In the genomic region with DNA sequence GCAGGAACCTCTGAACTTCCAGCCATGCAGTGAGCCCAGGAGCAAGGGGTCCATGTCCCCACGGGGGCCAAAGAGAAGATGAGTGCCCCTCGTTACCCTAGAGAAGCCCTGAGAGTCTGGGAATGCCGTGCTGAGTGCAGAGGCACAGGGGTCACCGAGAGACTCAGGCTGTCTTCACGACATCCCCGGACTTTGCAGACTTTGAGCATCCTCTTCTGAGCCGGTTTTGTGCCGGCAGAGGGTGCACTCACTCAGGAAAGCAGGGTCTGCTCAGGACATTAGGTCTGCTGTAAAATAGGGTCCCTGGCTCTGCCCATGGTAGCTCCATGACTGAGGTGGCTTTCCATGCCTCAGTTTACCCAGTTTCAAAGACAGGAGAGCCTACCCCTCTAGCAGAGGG, we compare ENCODE assay signal across 33 cellular contexts.
DNase-seq lines count a peak whose midpoint lies in the region; ATAC-seq, FAIRE-seq and TF ChIP-seq lines count a peak whose summit lies in the region.
"Had no signal": no experiment of that assay in that cellular context is flagged by ENCODE, and none has a peak within 500 bp of the region (broad histone marks: within the 10 kb centered on the region; RNA-seq: fewer than 3 reads in every experiment).

No MANE protein-coding gene starts in this region.

- no peak for TF ChIP-seq EP300 in K562 (IDR thresholded peaks at IDR 0.05; ENCODE audit: low read length)

- H4K20me1 ChIP-seq in HCT116 (ENCODE audit: insufficient read depth) (no peaks in the 10 kb centered on the region), K562 (replicated peaks; ENCODE audit: control insufficient read depth, insufficient read depth, low read length) (no peaks in the 10 kb centered on the region)

- WGBS in K562 (ENCODE audit: insufficient coverage, low coverage, missing lambda C conversion rate), result 0% methylated on average over 7 of the region's 8 CpGs

- no peaks in the 10 kb centered on the region for H3K9me1 ChIP-seq in K562 (ENCODE audit: control insufficient read depth, insufficient read depth, low read length)

- H3K27me3 ChIP-seq in AG04450 (ENCODE audit: control insufficient read depth, insufficient read depth, low read length) (no peaks in the 10 kb centered on the region), HCT116 (ENCODE audit: insufficient read depth, low read length) (no peaks in the 10 kb centered on the region), K562 (ENCODE audit: control insufficient read depth in 2 of 2, insufficient read depth in 2 of 2, low read length in 2 of 2) (no peaks in the 10 kb centered on the region; a peak in 1 of 5 replicates)
- H3K27me3 ChIP-seq: gastrocnemius medialis, hepatocyte, transverse colon had no signal

- H3K9me3 ChIP-seq in AG04450 (ENCODE audit: control insufficient read depth, insufficient read depth, low read length), result no peaks in the 10 kb centered on the region
- H3K9me3 ChIP-seq in HCT116 (ENCODE audit: control insufficient read depth in 1 of 2, insufficient read depth in 1 of 2, low read depth in 1 of 2, low read length in 2 of 2), result no peaks in the 10 kb centered on the region
- H3K9me3 ChIP-seq in K562 (replicated peaks; ENCODE audit: control insufficient read depth, insufficient read depth, low read depth, low read length), result no peaks in the 10 kb centered on the region
- H3K9me3 ChIP-seq: esophagus muscularis mucosa, gastrocnemius medialis, transverse colon had no signal

- H3K79me2 ChIP-seq in HCT116 (ENCODE audit: insufficient read depth, low read length) (no peaks in the 10 kb centered on the region), K562 (ENCODE audit: control insufficient read depth, insufficient read depth, low read length) (no peaks in the 10 kb centered on the region)
- H3K79me2 ChIP-seq: hepatocyte had no signal

- no peaks in the 10 kb centered on the region for H3K36me3 Mint-ChIP-seq in progenitor cell of endocrine pancreas (ENCODE audit: insufficient read depth)
- H3K36me3 Mint-ChIP-seq: activated naive CD8-positive, alpha-beta T cell treated with anti-CD3 and anti-CD28 coated beads, Interleukin-2, amount 10 ng/mL, durations not matched to agents 7 days and 5 days; CD4-positive, CD25-positive, alpha-beta regulatory T cell; mesothelial cell of epicardium had no signal

- BruUV-seq in HCT116 (replicated peaks; lab: Mats Ljungman, UMichigan) (no TSS peak), K562 (replicated peaks; lab: Mats Ljungman, UMichigan) (no TSS peak)

- no peak overlapping the region for H3K27ac Mint-ChIP-seq in progenitor cell of endocrine pancreas
- H3K27ac Mint-ChIP-seq: activated B cell treated with CpG ODN at 0.5 μM for 24 hours; activated naive CD8-positive, alpha-beta T cell treated with anti-CD3 and anti-CD28 coated beads, Interleukin-2, amount 10 ng/mL, durations not matched to agents 7 days and 5 days; activated T-cell treated with anti-CD3 and anti-CD28 coated beads, Interleukin-2, amount 50 U/mL, for 24 hours; CD4-positive, CD25-positive, alpha-beta regulatory T cell; dendritic cell treated with granulocyte-macrophage colony-stimulating factor and Interleukin-4, amounts not matched to agents 40 ng/mL and 50 ng/mL, for 4 days; mesothelial cell of epicardium had no signal

- TF ChIP-seq RAD21 in HCT116 (IDR thresholded peaks at IDR 0.05; ENCODE audit: low read depth) (0 out of 2 replicates have a peak, but pooled peaks have one; percentile 20), K562 (CRISPR knock-in tag; conservative IDR thresholded peaks at IDR 0.05 in 1 of 2, IDR thresholded peaks at IDR 0.05 in 1 of 2) (peak in 1 of 2 experiments; percentile 28; a peak in 1 of 4 replicates)

- ATAC-seq in HCT116 (peak; percentile 52; the same call in 1 of the 2 replicates), K562 (peak; percentile 78), GM18511 (IDR thresholded peaks at IDR 0.05; ENCODE audit: unreplicated experiment) (no peak), HG02981 (IDR thresholded peaks at IDR 0.05; ENCODE audit: unreplicated experiment) (no peak)
- ATAC-seq: gastrocnemius medialis had no signal

- H2AFZ ChIP-seq in HCT116 (ENCODE audit: low read depth, low read length, poor library complexity, severe bottlenecking) (no peak overlapping the region), K562 (ENCODE audit: low read depth, low read length) (no peak overlapping the region)
- H2AFZ ChIP-seq: hepatocyte had no signal

- POLR2A ChIA-PET in AG04450 (lab: Yijun Ruan, JAX) (no interaction called here), HCT116 (lab: Charles Lee) (no interaction called here), K562 (lab: Yijun Ruan, JAX) (no interaction called here)

- RAD21 ChIA-PET in HCT116 (lab: Charles Lee; ENCODE audit: low non-redundant PET in 1 of 2, low total read pairs in 2 of 2, uncharacterized antibody in 2 of 2, unreplicated experiment in 2 of 2), result no interaction called here

- H3K36me3 ChIP-seq in HCT116 (ENCODE audit: control insufficient read depth in 1 of 2, insufficient read depth in 2 of 2, low read length in 2 of 2), result no peaks in the 10 kb centered on the region
- no peaks in the 10 kb centered on the region for H3K36me3 ChIP-seq in K562 (ENCODE audit: control insufficient read depth, insufficient read depth, low read length)
- H3K36me3 ChIP-seq: esophagus muscularis mucosa, gastrocnemius medialis, transverse colon had no signal

- DNase-seq in AG04450 (ENCODE audit: low read depth, low spot score) (no peak), HCT116 (ENCODE audit: low read depth, low spot score) (no peak), K562 (ENCODE audit: extremely low read depth in 1 of 4, low spot score in 3 of 4) (peak in 3 of 4 experiments; percentile 12 to 18 (median 17)), globus pallidus (ENCODE audit: low spot score) (peak; percentile 32), progenitor cell of endocrine pancreas (ENCODE audit: low spot score, unreplicated experiment) (no peak), germinal center (ENCODE audit: low spot score) (no peak)
- DNase-seq: activated B cell treated with CpG ODN at 0.5 μM for 24 hours; activated CD4-positive, alpha-beta T cell treated with anti-CD3 and anti-CD28 coated beads, Interleukin-2, amount 50 U/mL, for 1 hour; activated gamma-delta T cell treated with Interleukin-2 at 50 U/mL for 16 hours; activated naive CD8-positive, alpha-beta T cell treated with anti-CD3 and anti-CD28 coated beads, Interleukin-2, amount 10 ng/mL, durations not matched to agents 7 days and 5 days; activated T-cell treated with anti-CD3 and anti-CD28 coated beads, Interleukin-2, amount 50 U/mL, for 24 hours; aorta; Calu3; CD4-positive, CD25-positive, alpha-beta regulatory T cell; central memory CD4-positive, alpha-beta T cell; gastrocnemius medialis; GOT3; KBM-7; kidney glomerular epithelial cell; NCI-H187; NCI-H526; stimulated activated CD4-positive, alpha-beta T cell treated with anti-CD3 and anti-CD28 coated beads, Interleukin-15, amount 100 ng/mL, for 24 hours; stimulated activated CD4-positive, alpha-beta T cell treated with anti-CD3 and anti-CD28 coated beads, Interleukin-4, amount 100 ng/mL, for 4 hours; SW 1271; T-helper 9 cell; transverse colon had no signal

- in situ Hi-C loops in K562 (cut with MboI), result no loop called here

- intact Hi-C loops in HCT116 (cut with micrococcal nuclease) (no loop called here), K562 (cut with micrococcal nuclease) (loop anchor here (10.0 kb wide), 2 partner anchors 108 to 268 kb away; no protein-coding TSS in a partner anchor)

- FAIRE-seq in K562 (lab: Jason Lieb, UNC), result no peak
- FAIRE-seq: RCC 7860 had no signal

- no peak overlapping the region for H3K4me2 ChIP-seq in HCT116 (ENCODE audit: low read length)
- no peak overlapping the region for H3K4me2 ChIP-seq in K562 (ENCODE audit: insufficient read depth, low read length)
- H3K4me2 ChIP-seq: hepatocyte had no signal

- peaks cover 8% of the 10 kb centered on the region for H3K9me3 Mint-ChIP-seq in progenitor cell of endocrine pancreas (ENCODE audit: low read depth)
- H3K9me3 Mint-ChIP-seq: activated naive CD8-positive, alpha-beta T cell treated with anti-CD3 and anti-CD28 coated beads, Interleukin-2, amount 10 ng/mL, durations not matched to agents 7 days and 5 days; activated T-cell treated with anti-CD3 and anti-CD28 coated beads, Interleukin-2, amount 50 U/mL, for 24 hours; CD4-positive, CD25-positive, alpha-beta regulatory T cell; dendritic cell treated with granulocyte-macrophage colony-stimulating factor and Interleukin-4, amounts not matched to agents 40 ng/mL and 50 ng/mL, for 4 days had no signal

- CTCF ChIA-PET in AG04450 (lab: Charles Lee), result no interaction called here
- CTCF ChIA-PET in HCT116 (lab: Charles Lee), result no interaction called here
- CTCF ChIA-PET in K562 (lab: Yijun Ruan, JAX; ENCODE audit: low intra/inter-chr PET ratio), result no interaction called here

- no peaks in the 10 kb centered on the region for H3K9me2 ChIP-seq in HCT116 (ENCODE audit: insufficient read depth)

- no peak overlapping the region for H3K4me3 ChIP-seq in AG04450 (ENCODE audit: low read depth, low read length)
- H3K4me3 ChIP-seq in HCT116 (replicated peaks in 1 of 2; ENCODE audit: low read depth in 1 of 2, low read length in 2 of 2), result no peak overlapping the region
- no peak overlapping the region for H3K4me3 ChIP-seq in K562
- H3K4me3 ChIP-seq: esophagus muscularis mucosa, gastrocnemius medialis, hepatocyte, transverse colon had no signal

- no peaks in the 10 kb centered on the region for H3K4me1 Mint-ChIP-seq in progenitor cell of endocrine pancreas (ENCODE audit: low read depth)
- H3K4me1 Mint-ChIP-seq: activated B cell treated with CpG ODN at 0.5 μM for 24 hours; CD4-positive, CD25-positive, alpha-beta regulatory T cell had no signal

- H3K27ac ChIP-seq in AG04450 (ENCODE audit: low read depth, low read length), result no peak overlapping the region
- H3K27ac ChIP-seq in HCT116 (ENCODE audit: low read depth, low read length), result no peak overlapping the region
- H3K27ac ChIP-seq in K562 (ENCODE audit: extremely low read depth, low read depth, low read length), result no peak overlapping the region
- H3K27ac ChIP-seq: esophagus muscularis mucosa, gastrocnemius medialis, hepatocyte, transverse colon had no signal

- TF ChIP-seq CTCF in AG04450 (IDR thresholded peaks at IDR 0.05; ENCODE audit: low read depth, low read length), result peak; percentile 12; the same call in 1 of the 2 replicates
- TF ChIP-seq CTCF in HCT116 (IDR thresholded peaks at IDR 0.05 in 2 of 3, conservative IDR thresholded peaks at IDR 0.05 in 1 of 3; ENCODE audit: borderline replicate concordance in 1 of 3, insufficient read depth in 1 of 3, low read depth in 2 of 3, low read length in 2 of 3), result 0 out of 6 replicates have a peak, but pooled peaks of 2 of the 3 experiments have one; percentile 13 to 16
- peak; percentile 40 to 49 (median 43) for TF ChIP-seq CTCF in K562 (IDR thresholded peaks at IDR 0.05 in 2 of 3, conservative IDR thresholded peaks at IDR 0.05 in 1 of 3; ENCODE audit: insufficient read depth in 2 of 3, low read depth in 1 of 3, low read length in 3 of 3)
- no peak for TF ChIP-seq CTCF in progenitor cell of endocrine pancreas (IDR thresholded peaks at IDR 0.05; ENCODE audit: unreplicated experiment)

- H3K27me3 Mint-ChIP-seq in progenitor cell of endocrine pancreas, result peaks cover 26% of the 10 kb centered on the region
- H3K27me3 Mint-ChIP-seq: activated B cell treated with CpG ODN at 0.5 μM for 24 hours; activated naive CD8-positive, alpha-beta T cell treated with anti-CD3 and anti-CD28 coated beads, Interleukin-2, amount 10 ng/mL, durations not matched to agents 7 days and 5 days; CD4-positive, CD25-positive, alpha-beta regulatory T cell; dendritic cell treated with granulocyte-macrophage colony-stimulating factor and Interleukin-4, amounts not matched to agents 40 ng/mL and 50 ng/mL, for 4 days had no signal

- H3K9ac ChIP-seq in HCT116 (ENCODE audit: low read length) (no peak overlapping the region), K562 (ENCODE audit: insufficient read depth in 1 of 2, low read depth in 2 of 2, low read length in 2 of 2) (no peak overlapping the region)

- H3K4me3 Mint-ChIP-seq in progenitor cell of endocrine pancreas (ENCODE audit: low read depth), result no peak overlapping the region
- H3K4me3 Mint-ChIP-seq: activated B cell treated with CpG ODN at 0.5 μM for 24 hours; activated naive CD8-positive, alpha-beta T cell treated with anti-CD3 and anti-CD28 coated beads, Interleukin-2, amount 10 ng/mL, durations not matched to agents 7 days and 5 days; activated T-cell treated with anti-CD3 and anti-CD28 coated beads, Interleukin-2, amount 50 U/mL, for 24 hours; CD4-positive, CD25-positive, alpha-beta regulatory T cell; dendritic cell treated with granulocyte-macrophage colony-stimulating factor and Interleukin-4, amounts not matched to agents 40 ng/mL and 50 ng/mL, for 4 days; mesothelial cell of epicardium had no signal

- H3K4me1 ChIP-seq in HCT116 (ENCODE audit: control insufficient read depth in 1 of 2, insufficient read depth in 2 of 2, low read length in 2 of 2), result no peaks in the 10 kb centered on the region
- no peaks in the 10 kb centered on the region for H3K4me1 ChIP-seq in K562 (replicated peaks in 1 of 2; ENCODE audit: control insufficient read depth in 2 of 2, insufficient read depth in 2 of 2, low read length in 2 of 2)
- H3K4me1 ChIP-seq: esophagus muscularis mucosa, gastrocnemius medialis, transverse colon had no signal

- TF ChIP-seq POLR2A in HCT116 (IDR thresholded peaks at IDR 0.05; ENCODE audit: borderline replicate concordance, extremely low read depth, insufficient read depth, insufficient read length) (no peak), K562 (conservative IDR thresholded peaks at IDR 0.05) (no peak)

Comparison
In these comparisons a context has a peak if more than half of its experiments do, and no peak if none do; other contexts are left out.
1. DNase-seq: peak in K562 (3 of 4) and globus pallidus (single experiment); none in AG04450 (single experiment), HCT116 (single experiment), progenitor cell of endocrine pancreas (single experiment) and germinal center (single experiment).
2. ATAC-seq: peak in HCT116 (single experiment) and K562 (single experiment); none in GM18511 (single experiment) and HG02981 (single experiment).